In genomic region chr2:205270689-205271088, GRCh38 we compare ENCODE assay signal across 22 cellular contexts.
DNase-seq lines count a peak whose midpoint lies in the region; ATAC-seq and TF ChIP-seq lines count a peak whose summit lies in the region.
"Had no signal": no experiment of that assay in that cellular context is flagged by ENCODE, and none has a peak within 500 bp of the region (broad histone marks: within the 10 kb centered on the region; RNA-seq: fewer than 3 reads in every experiment).

No MANE protein-coding gene starts in this region.

- H3K4me2 ChIP-seq in PC-3 (ENCODE audit: low read length): no peak overlapping the region
- H3K4me2 ChIP-seq: BLaER1 had no signal

- H3K4me3 Mint-ChIP-seq in MCF 10A (ENCODE audit: unreplicated experiment): no peak overlapping the region
- H3K4me3 Mint-ChIP-seq: activated CD4-positive, alpha-beta T cell treated with anti-CD3 and anti-CD28 coated beads, Interleukin-2, amount 10 ng/mL, durations not matched to agents 7 days and 5 days; brain; memory B cell; T-helper 17 cell had no signal

- H3K27ac ChIP-seq in breast epithelium: no peak overlapping the region
- no peak overlapping the region for H3K27ac ChIP-seq in PC-3 (ENCODE audit: low read length)
- H3K27ac ChIP-seq: BLaER1, coronary artery, GM23248, uterus had no signal

- no peaks in the 10 kb centered on the region for H3K4me1 Mint-ChIP-seq in MCF 10A (ENCODE audit: insufficient read depth, unreplicated experiment)
- H3K4me1 Mint-ChIP-seq: activated CD4-positive, alpha-beta T cell treated with anti-CD3 and anti-CD28 coated beads, Interleukin-2, amount 10 ng/mL, durations not matched to agents 7 days and 5 days; memory B cell; T-helper 17 cell had no signal

- no peak for ATAC-seq in PC-3
- no peak for ATAC-seq in GM21723 (IDR thresholded peaks at IDR 0.05; ENCODE audit: unreplicated experiment)
- no peak for ATAC-seq in HG03159 (IDR thresholded peaks at IDR 0.05; ENCODE audit: unreplicated experiment)
- ATAC-seq: GM12878, right cardiac atrium, T-helper 17 cell had no signal

- CTCF ChIA-PET in MCF 10A (lab: Yijun Ruan, JAX): interaction anchor here (0.7 kb wide), 1 partner anchor 20 kb away, joined by 6 read pairs; no protein-coding TSS in a partner anchor
- CTCF ChIA-PET in PC-3 (lab: Charles Lee): no interaction called here

- H3K9me2 ChIP-seq in PC-3 (replicated peaks; ENCODE audit: low read length): no peaks in the 10 kb centered on the region

- H3K9me3 Mint-ChIP-seq in MCF 10A (ENCODE audit: unreplicated experiment): no peaks in the 10 kb centered on the region
- H3K9me3 Mint-ChIP-seq: activated CD4-positive, alpha-beta T cell treated with anti-CD3 and anti-CD28 coated beads, Interleukin-2, amount 10 ng/mL, durations not matched to agents 7 days and 5 days; activated T-helper 2 cell treated with anti-CD3 and anti-CD28 coated beads, Interferon-gamma antibody, Interleukin-2, Interleukin-4, amounts not matched to agents 10 μg/mL and 5 μg/mL and 100 μg/mL, durations not matched to agents 14 hours and 24 hours and 36 hours; brain; memory B cell had no signal

- TF ChIP-seq POLR2A in breast epithelium (IDR thresholded peaks at IDR 0.05): no peak

- H3K36me3 ChIP-seq in breast epithelium (no peaks in the 10 kb centered on the region), PC-3 (ENCODE audit: low read depth, low read length) (no peaks in the 10 kb centered on the region)
- H3K36me3 ChIP-seq: BLaER1, uterus had no signal

- intact Hi-C loops in MCF 10A (cut with micrococcal nuclease): no loop called here
- intact Hi-C loops in breast epithelium (cut with DNase I; ENCODE audit: low total_unique reads): no loop called here
- intact Hi-C loops in PC-3 (cut with micrococcal nuclease): no loop called here

- H3K9me3 ChIP-seq in breast epithelium (no peaks in the 10 kb centered on the region), PC-3 (ENCODE audit: low read length) (no peaks in the 10 kb centered on the region)
- H3K9me3 ChIP-seq: BLaER1, uterus had no signal

- no peaks in the 10 kb centered on the region for H3K36me3 Mint-ChIP-seq in MCF 10A (ENCODE audit: insufficient read depth, unreplicated experiment)
- H3K36me3 Mint-ChIP-seq: brain, memory B cell had no signal

- no peak overlapping the region for H3K27ac Mint-ChIP-seq in MCF 10A (ENCODE audit: low read depth, unreplicated experiment)
- H3K27ac Mint-ChIP-seq: activated CD4-positive, alpha-beta T cell treated with anti-CD3 and anti-CD28 coated beads, Interleukin-2, amount 10 ng/mL, durations not matched to agents 7 days and 5 days; activated T-helper 2 cell treated with anti-CD3 and anti-CD28 coated beads, Interferon-gamma antibody, Interleukin-2, Interleukin-4, amounts not matched to agents 10 μg/mL and 5 μg/mL and 100 μg/mL, durations not matched to agents 14 hours and 24 hours and 36 hours; brain; memory B cell; T-helper 17 cell had no signal

- DNase-seq in MCF 10A (ENCODE audit: unreplicated experiment): peak; percentile 50
- DNase-seq in breast epithelium (ENCODE audit: low spot score in 2 of 2): no peak
- peak; percentile 35 for DNase-seq in PC-3
- DNase-seq in epithelial cell of esophagus (ENCODE audit: low read depth): peak; percentile 10
- DNase-seq in stimulated activated CD4-positive, alpha-beta T cell treated with anti-CD3 and anti-CD28 coated beads, Interleukin-4, amount 100 ng/mL, for 1 hour: no peak
- no peak for DNase-seq in amniotic stem cell (lab: John Stamatoyannopoulos, UW)
- DNase-seq: activated CD4-positive, alpha-beta T cell treated with anti-CD3 and anti-CD28 coated beads, Interleukin-2, amount 10 ng/mL, durations not matched to agents 7 days and 5 days; GM23248; KBM-7; NCI-H187 treated with DMSO at 0.1 percent for 48 hours; right cardiac atrium; Right ventricle myocardium superior; T-helper 17 cell; uterus had no signal

- no peaks in the 10 kb centered on the region for H3K4me1 ChIP-seq in breast epithelium
- H3K4me1 ChIP-seq in PC-3 (ENCODE audit: insufficient read depth, low read length): peaks cover 9% of the 10 kb centered on the region; the same call in 1 of the 2 replicates
- H3K4me1 ChIP-seq: BLaER1, uterus had no signal

- POLR2A ChIA-PET in MCF 10A (lab: Yijun Ruan, JAX): no interaction called here
- POLR2A ChIA-PET in PC-3 (lab: Charles Lee; ENCODE audit: unreplicated experiment): no interaction called here

- TF ChIP-seq CTCF in MCF 10A (IDR thresholded peaks at IDR 0.05; ENCODE audit: unreplicated experiment) (no peak), breast epithelium (IDR thresholded peaks at IDR 0.05) (no peak), PC-3 (conservative IDR thresholded peaks at IDR 0.05; ENCODE audit: low read depth, low read length) (no peak), epithelial cell of esophagus (IDR thresholded peaks at IDR 0.05; ENCODE audit: insufficient read depth, low read depth, low read length, missing control alignments) (no peak)

- H3K4me3 ChIP-seq in breast epithelium (no peak overlapping the region), PC-3 (ENCODE audit: low read length) (no peak overlapping the region), epithelial cell of esophagus (ENCODE audit: low read length) (no peak overlapping the region)
- H3K4me3 ChIP-seq: BLaER1, coronary artery, GM12878, GM23248, uterus had no signal

- no peaks in the 10 kb centered on the region for H3K79me2 ChIP-seq in PC-3 (ENCODE audit: low read length)

- H3K27me3 ChIP-seq in breast epithelium: no peaks in the 10 kb centered on the region
- H3K27me3 ChIP-seq in PC-3 (ENCODE audit: low read length): no peaks in the 10 kb centered on the region
- H3K27me3 ChIP-seq: BLaER1, uterus had no signal

- H3F3A ChIP-seq in PC-3 (ENCODE audit: low read length, unreplicated experiment): no peaks in the 10 kb centered on the region

- H2AFZ ChIP-seq in PC-3 (ENCODE audit: low read length): no peak overlapping the region
- H2AFZ ChIP-seq: GM23248 had no signal

- H4K20me1 ChIP-seq in PC-3 (ENCODE audit: low read length): no peaks in the 10 kb centered on the region
- H4K20me1 ChIP-seq: BLaER1 had no signal

- no peak overlapping the region for H3K9ac ChIP-seq in PC-3 (ENCODE audit: low read length)
- H3K9ac ChIP-seq: BLaER1, GM23248 had no signal

- no peaks in the 10 kb centered on the region for H3K27me3 Mint-ChIP-seq in MCF 10A (ENCODE audit: insufficient read depth, unreplicated experiment)
- H3K27me3 Mint-ChIP-seq: brain, memory B cell had no signal

- BruUV-seq in MCF 10A (replicated peaks; lab: Mats Ljungman, UMichigan): no TSS peak
- no TSS peak for BruUV-seq in PC-3 (replicated peaks; lab: Mats Ljungman, UMichigan)

Comparison
In these comparisons a context has a peak if more than half of its experiments do, and no peak if none do; other contexts are left out.
1. DNase-seq: peak in MCF 10A (single experiment), PC-3 (single experiment) and epithelial cell of esophagus (single experiment); none in breast epithelium (0 of 2), stimulated activated CD4-positive, alpha-beta T cell treated with anti-CD3 and anti-CD28 coated beads, Interleukin-4, amount 100 ng/mL, for 1 hour (single experiment) and amniotic stem cell (single experiment).